ENCODE assay signal across 9 cellular contexts in the genomic region with DNA sequence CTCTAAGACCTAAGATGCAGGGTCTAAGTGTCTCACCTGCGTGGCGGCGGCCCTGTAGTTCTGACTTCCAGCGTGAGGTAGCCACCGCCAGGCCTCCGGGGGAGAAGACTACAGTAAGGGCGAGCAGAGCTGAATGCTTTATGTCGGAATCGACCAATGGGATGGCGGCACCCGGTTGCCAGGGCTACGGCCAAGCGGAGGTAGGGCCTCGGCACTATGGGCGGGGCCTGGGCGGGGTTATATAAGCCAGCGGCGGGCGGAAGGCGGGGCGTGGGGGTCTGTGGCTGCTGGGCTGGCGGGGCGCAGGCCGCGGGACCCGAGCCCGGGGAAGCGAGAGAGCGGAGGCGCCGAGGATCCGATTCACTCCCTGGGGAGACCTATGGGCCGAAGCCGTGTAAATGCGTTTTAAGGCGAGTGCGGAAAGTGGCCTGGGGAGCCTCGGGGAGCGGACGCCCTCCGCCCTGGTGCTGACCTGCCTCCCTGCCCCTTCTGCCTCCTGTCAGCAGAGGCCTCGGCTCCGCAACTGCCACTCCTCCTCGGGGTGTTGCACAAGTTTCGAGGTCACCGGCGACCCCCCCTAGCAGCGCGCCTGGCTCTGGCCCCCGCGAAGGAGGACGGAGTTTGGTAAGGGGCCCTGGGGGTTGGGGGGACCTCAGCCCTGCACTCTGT. TPM values are rescaled to one million over a fixed set of nuclear protein-coding genes. Genes with fewer than 3 reads are reported as not detected.
DNase-seq lines count a peak whose midpoint lies in the region; ATAC-seq, FAIRE-seq and TF ChIP-seq lines count a peak whose summit lies in the region.
"Had no signal": no experiment of that assay in that cellular context is flagged by ENCODE, and none has a peak within 500 bp of the region (broad histone marks: within the 10 kb centered on the region; RNA-seq: fewer than 3 reads in every experiment).

Gene AZIN2, plus strand, starts transcription at position 269 of the 669 bp plus-strand sequence. CDS start 1,097 bp downstream, outside the sequence.

- no peaks in the 10 kb centered on the region for H3K9me3 ChIP-seq in BE2C
- no peaks in the 10 kb centered on the region for H3K9me3 ChIP-seq in HepG2 (ENCODE audit: low read length)

- H3K4me3 ChIP-seq in BE2C (ENCODE audit: low read depth, low read length) (peak within 1 kb of the TSS; percentile 63), HepG2 (replicated peaks in 1 of 3; ENCODE audit: insufficient read depth in 1 of 3, low read depth in 2 of 3, low read length in 3 of 3) (peak within 1 kb of the TSS; percentile 59 to 87 (median 76))

- no peaks in the 10 kb centered on the region for H3K4me1 ChIP-seq in BE2C
- peaks cover 24% of the 10 kb centered on the region for H3K4me1 ChIP-seq in HepG2 (ENCODE audit: insufficient read depth, low read length)

- in situ Hi-C loops in HepG2 (cut with HindIII; ENCODE audit: extremely low pct_ligation_motif_present, low pct_unique_long_range_greater_than_20kb): no loop called here

- intact Hi-C loops in HepG2 (cut with micrococcal nuclease; ENCODE audit: unreplicated experiment): loop anchor here (10.0 kb wide), 1 partner anchor 146 kb away; no protein-coding TSS in a partner anchor

- DNase-seq in BE2C: peak; percentile 95
- DNase-seq in GM19240 (ENCODE audit: insufficient read length, low spot score): peak; percentile 81
- peak; percentile 41 for DNase-seq in NCI-H524 treated with DMSO at 0.1 percent for 48 hours (lab: John Stamatoyannopoulos, UW)
- DNase-seq in activated CD4-positive, alpha-beta T cell treated with anti-CD3 and anti-CD28 coated beads, Interleukin-2, amount 50 U/mL, for 4 hours: peak; percentile 97
- peak; percentile 95 for DNase-seq in dermis blood vessel endothelial cell
- peak; percentile 90 for DNase-seq in HepG2 (ENCODE audit: low spot score)
- peak; percentile 94 for DNase-seq in stimulated activated CD4-positive, alpha-beta T cell treated with anti-CD3 and anti-CD28 coated beads, Interleukin-2, amount 100 ng/mL, for 4 hours (ENCODE audit: low read depth)

- POLR2A ChIA-PET in HepG2 (lab: Yijun Ruan, JAX): interaction anchor here (0.6 to 1.2 kb wide), 5 partner anchors 27 to 279 kb away, joined by 3 to 5 read pairs (median 4); partner anchors contain the start of gene RNF19B

- TF ChIP-seq CTCF in BE2C (IDR thresholded peaks at IDR 0.05; ENCODE audit: low read depth, low read length): no peak
- peak; percentile 20; the same call in 1 of the 2 replicates for TF ChIP-seq CTCF in HepG2 (CRISPR knock-in tag; IDR thresholded peaks at IDR 0.05)

- H3K36me3 ChIP-seq in BE2C (no peaks in the 10 kb centered on the region), HepG2 (replicated peaks in 1 of 2; ENCODE audit: control insufficient read depth in 1 of 2, insufficient read depth in 2 of 2, low read length in 2 of 2) (no peaks in the 10 kb centered on the region)

- peak; percentile 56 to 93 for TF ChIP-seq POLR2A in HepG2 (IDR thresholded peaks at IDR 0.05; ENCODE audit: insufficient read depth in 1 of 2, low read depth in 2 of 2, low read length in 2 of 2)

- H3K4me2 ChIP-seq in HepG2 (ENCODE audit: low read depth, low read length): peak within 1 kb of the TSS; percentile 96

- WGBS in HepG2 (ENCODE audit: low lambda C conversion rate): 0% methylated on average over 1 of the region's 52 CpGs

- H3K27ac ChIP-seq in HepG2 (ENCODE audit: extremely low read length, insufficient read depth, low read length): no peak within 1 kb of the TSS

- peak within 1 kb of the TSS; percentile 51 for H2AFZ ChIP-seq in HepG2 (ENCODE audit: low read length)

- H3K9ac ChIP-seq in HepG2 (ENCODE audit: insufficient read depth, low read depth, low read length): peak within 1 kb of the TSS; percentile 74

- BruUV-seq in HepG2 (replicated peaks; lab: Mats Ljungman, UMichigan): no TSS peak

- H3K27me3 ChIP-seq in BE2C (peaks cover 13% of the 10 kb centered on the region), HepG2 (ENCODE audit: control insufficient read depth in 1 of 2, insufficient read depth in 2 of 2, low read length in 2 of 2) (no peaks in the 10 kb centered on the region)

- FAIRE-seq in HepG2 (lab: Jason Lieb, UNC): peak; percentile 75
- FAIRE-seq: TTC549 had no signal

- TF ChIP-seq EP300 in HepG2 (IDR thresholded peaks at IDR 0.05; ENCODE audit: low read depth in 2 of 2, low read length in 2 of 2) (no peak; a peak in 1 of 4 replicates), HepG2 (CRISPR knock-in tag; IDR thresholded peaks at IDR 0.05; ENCODE audit: borderline replicate concordance) (no peak)

- peak; percentile 80 for ATAC-seq in HG03457 (IDR thresholded peaks at IDR 0.05; ENCODE audit: unreplicated experiment)
- ATAC-seq in HepG2: peak; percentile 98

- no peak for TF ChIP-seq RAD21 in HepG2 (CRISPR knock-in tag; IDR thresholded peaks at IDR 0.05)

- CTCF ChIA-PET in HepG2 (lab: Yijun Ruan, JAX; ENCODE audit: low intra/inter-chr PET ratio, low total read pairs): no interaction called here

- H3K79me2 ChIP-seq in HepG2 (ENCODE audit: insufficient read depth, low read length): no peaks in the 10 kb centered on the region

- no peaks in the 10 kb centered on the region for H4K20me1 ChIP-seq in HepG2 (ENCODE audit: insufficient read depth, low read length)

TF ChIP-seq in HepG2, 621 proteins besides CTCF, POLR2A, EP300 and RAD21 (continues in another document):
- peak; percentile 44 for TF ChIP-seq RXRA (CRISPR knock-in tag; IDR thresholded peaks at IDR 0.05)
- no peak for TF ChIP-seq ZNF709 (CRISPR knock-in tag; IDR thresholded peaks at IDR 0.05)

RNA-seq across cellular contexts. Expression of gene AZIN2, which starts in this region (rescaled TPM):
- not detected for polyA plus RNA-seq in BE2C (2012; ENCODE audit: insufficient read depth, insufficient read length, low read depth)
- total RNA-seq in dermis blood vessel endothelial cell (0.28 and 2.2 TPM in 2 replicates), HepG2 (2016; rRNA removed; fragmentation: Illumina TruSeq; extraction: Trizol) (1.5 and 1.7 TPM in 2 replicates)
- total RNA-seq in HepG2 (2016; cell fraction: cytosol; rRNA removed; fragmentation: Illumina TruSeq; extraction: Trizol; ENCODE audit: low read depth): 1.1 and 1.3 TPM in 2 replicates
- 1.1 and 2.1 TPM in 2 replicates for total RNA-seq in HepG2 (2016; cell fraction: insoluble cytoplasmic fraction; rRNA removed; fragmentation: Illumina TruSeq; extraction: Trizol)
- 1.9 and 3.3 TPM in 2 replicates for total RNA-seq in HepG2 (2016; cell fraction: membrane; rRNA removed; fragmentation: Illumina TruSeq; extraction: Trizol)
- total RNA-seq in HepG2 (2016; cell fraction: nucleus; rRNA removed; fragmentation: Illumina TruSeq; extraction: Trizol): 3.3 and 3.6 TPM in 2 replicates
- 3.5 and 5.7 TPM in 2 replicates for polyA plus RNA-seq in HepG2 (2011; rRNA removed)
- polyA plus RNA-seq in HepG2 (2011; cell fraction: cytosol; rRNA removed): 5.0 and 5.9 TPM in 2 replicates
- 11.6 and 12.5 TPM in 2 replicates for polyA plus RNA-seq in HepG2 (2011; cell fraction: nucleus; rRNA removed)
- polyA plus RNA-seq in HepG2 (2012): 2.4 TPM in 2 replicates
- polyA plus RNA-seq in HepG2 (2016; cell fraction: cytosol; fragmentation: Illumina TruSeq; extraction: Trizol; ENCODE audit: low read depth): 1.2 and 2.1 TPM in 2 replicates
- polyA plus RNA-seq in HepG2 (2016; cell fraction: insoluble cytoplasmic fraction; fragmentation: Illumina TruSeq; extraction: Trizol; ENCODE audit: low read depth): 1.7 and 1.8 TPM in 2 replicates
- polyA plus RNA-seq in HepG2 (2016; cell fraction: membrane; fragmentation: Illumina TruSeq; extraction: Trizol; ENCODE audit: low read depth): 1.5 and 3.1 TPM in 2 replicates
- polyA plus RNA-seq in HepG2 (2016; cell fraction: nucleus; fragmentation: Illumina TruSeq; extraction: Trizol; ENCODE audit: insufficient read depth, low read depth): 3.6 and 5.6 TPM in 2 replicates
- polyA minus RNA-seq in HepG2 (2011; rRNA and poly(A)+ RNA removed; ENCODE audit: low replicate concordance): 0.12 and 8.6 TPM in 2 replicates
- polyA minus RNA-seq in HepG2 (2011; cell fraction: cytosol; rRNA and poly(A)+ RNA removed): 2.1 and 3.6 TPM in 2 replicates
- polyA minus RNA-seq in HepG2 (2011; cell fraction: nucleus; rRNA and poly(A)+ RNA removed): 8.3 and 8.8 TPM in 2 replicates

Comparison
In these comparisons a context has a peak if more than half of its experiments do, and no peak if none do; other contexts are left out.
1. DNase-seq: peak in every context shown above with its lines; median percentile 97 in activated CD4-positive, alpha-beta T cell treated with anti-CD3 and anti-CD28 coated beads, Interleukin-2, amount 50 U/mL, for 4 hours; 95 in BE2C; 95 in dermis blood vessel endothelial cell; 94 in stimulated activated CD4-positive, alpha-beta T cell treated with anti-CD3 and anti-CD28 coated beads, Interleukin-2, amount 100 ng/mL, for 4 hours; 90 in HepG2; 81 in GM19240; 41 in NCI-H524 treated with DMSO at 0.1 percent for 48 hours.